In the genomic region with DNA sequence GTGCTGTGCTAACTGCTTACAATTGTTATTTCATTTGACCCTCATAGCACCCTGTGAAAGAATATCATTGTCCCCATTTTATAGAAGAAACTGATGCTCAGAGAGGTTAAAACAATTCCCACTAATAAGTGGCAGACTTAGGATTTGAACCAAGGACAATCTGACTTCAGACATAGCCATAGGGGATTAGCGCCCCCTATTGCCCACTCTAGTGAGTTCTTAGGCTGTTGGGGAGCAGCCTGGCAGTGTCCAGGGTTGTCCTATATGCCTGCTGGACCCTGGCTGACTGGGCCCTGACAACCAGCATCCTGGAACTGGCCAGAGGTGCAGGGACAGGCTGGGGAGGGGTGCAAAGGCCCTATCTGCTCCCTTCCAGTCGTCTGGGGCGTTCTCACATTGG, we compare ENCODE assay signal across 9 cellular contexts. TPM values are rescaled to one million over a fixed set of nuclear protein-coding genes. Genes with fewer than 3 reads are reported as not detected.
DNase-seq lines count a peak whose midpoint lies in the region; ATAC-seq and TF ChIP-seq lines count a peak whose summit lies in the region.
"Had no signal": no experiment of that assay in that cellular context is flagged by ENCODE, and none has a peak within 500 bp of the region (broad histone marks: within the 10 kb centered on the region; RNA-seq: fewer than 3 reads in every experiment).

No MANE protein-coding gene starts in this region.

- no peaks in the 10 kb centered on the region for H3K79me2 ChIP-seq in mesendoderm (ENCODE audit: control insufficient read depth, insufficient read depth, low read length)

- no peak overlapping the region for H3K27ac Mint-ChIP-seq in activated CD8-positive, alpha-beta T cell treated with anti-CD3 and anti-CD28 coated beads, Interleukin-2, amount 10 ng/mL, durations not matched to agents 7 days and 5 days
- no peak overlapping the region for H3K27ac Mint-ChIP-seq in mesothelial cell of epicardium

- H3K9ac ChIP-seq in IMR-90 (ENCODE audit: low read depth, low read length) (no peak overlapping the region), mesendoderm (ENCODE audit: low read length) (no peak overlapping the region)

- POLR2A ChIA-PET in IMR-90 (lab: Charles Lee; ENCODE audit: unreplicated experiment), result interaction anchor here (0.5 kb wide), 1 partner anchor 69 kb away, joined by 13 read pairs; no protein-coding TSS in a partner anchor
- POLR2A ChIA-PET in activated CD8-positive, alpha-beta T cell treated with anti-CD3 and anti-CD28 coated beads, Interleukin-2, amount 10 ng/mL, durations not matched to agents 7 days and 5 days (lab: Charles Lee), result no interaction called here

- H3K9me3 ChIP-seq in IMR-90 (ENCODE audit: control insufficient read depth, insufficient read depth, low read length), result no peaks in the 10 kb centered on the region

- H4K20me1 ChIP-seq in IMR-90 (ENCODE audit: insufficient read depth, low read length), result no peaks in the 10 kb centered on the region

- H2BK120ac ChIP-seq in IMR-90 (ENCODE audit: low read depth, low read length), result no peak overlapping the region
- H2BK120ac ChIP-seq in mesendoderm (ENCODE audit: low read depth, low read length), result no peak overlapping the region

- H4K91ac ChIP-seq in IMR-90 (ENCODE audit: insufficient read depth, low read depth, low read length), result no peak overlapping the region

- H3K4me3 ChIP-seq in IMR-90 (ENCODE audit: insufficient read depth, low read depth, low read length) (no peak overlapping the region), mesendoderm (ENCODE audit: low read length) (no peak overlapping the region)

- H4K8ac ChIP-seq in IMR-90 (ENCODE audit: low read depth in 2 of 2, low read length in 2 of 2) (no peak overlapping the region), mesendoderm (ENCODE audit: low read depth, low read length) (no peak overlapping the region)

- H2BK15ac ChIP-seq in IMR-90 (ENCODE audit: low read depth, low read length) (no peak overlapping the region), mesendoderm (replicated peaks; ENCODE audit: low read depth) (no peak overlapping the region)

- H3K56ac ChIP-seq in IMR-90 (ENCODE audit: extremely low read depth, insufficient read depth, low read length) (no peak overlapping the region), mesendoderm (ENCODE audit: low read length) (no peak overlapping the region)

- H3K23ac ChIP-seq in IMR-90 (ENCODE audit: low read depth, low read length) (no peak overlapping the region), mesendoderm (ENCODE audit: low read length) (no peak overlapping the region)

- dilution Hi-C loops in IMR-90 (cut with HindIII; ENCODE audit: low sequenced_read_pairs, unreplicated experiment), result no loop called here

- no peak overlapping the region for H2BK20ac ChIP-seq in IMR-90 (ENCODE audit: low read depth, low read length)

- TF ChIP-seq CTCF in IMR-90 (conservative IDR thresholded peaks at IDR 0.05; ENCODE audit: low read depth, low read length) (peak; percentile 49), mesothelial cell of epicardium (IDR thresholded peaks at IDR 0.05; ENCODE audit: unreplicated experiment) (no peak)

- H3K4me1 ChIP-seq in IMR-90 (ENCODE audit: control insufficient read depth, insufficient read depth, low read length), result peaks cover 6% of the 10 kb centered on the region
- no peaks in the 10 kb centered on the region for H3K4me1 ChIP-seq in mesendoderm (ENCODE audit: control insufficient read depth, low read depth, low read length)

- H3K9me1 ChIP-seq in IMR-90 (ENCODE audit: insufficient read depth, low read length), result peaks cover 7% of the 10 kb centered on the region

- H2AK5ac ChIP-seq in IMR-90 (ENCODE audit: low read depth, low read length) (no peak overlapping the region), mesendoderm (ENCODE audit: low read length) (no peak overlapping the region)

- TF ChIP-seq RAD21 in IMR-90 (IDR thresholded peaks at IDR 0.05; ENCODE audit: low read length), result peak; percentile 60

- H2BK5ac ChIP-seq in IMR-90 (ENCODE audit: low read depth, low read length, poor library complexity, severe bottlenecking), result no peak overlapping the region
- no peak overlapping the region for H2BK5ac ChIP-seq in mesendoderm (ENCODE audit: low read length)

- no peaks in the 10 kb centered on the region for H3K36me3 ChIP-seq in IMR-90 (ENCODE audit: control insufficient read depth, insufficient read depth, low read length)
- no peaks in the 10 kb centered on the region for H3K36me3 ChIP-seq in mesendoderm (ENCODE audit: control insufficient read depth, insufficient read depth, low read length)

- no peaks in the 10 kb centered on the region for H3K9me3 Mint-ChIP-seq in activated CD8-positive, alpha-beta T cell treated with anti-CD3 and anti-CD28 coated beads, Interleukin-2, amount 10 ng/mL, durations not matched to agents 7 days and 5 days (ENCODE audit: insufficient read depth)
- no peaks in the 10 kb centered on the region for H3K9me3 Mint-ChIP-seq in mesothelial cell of epicardium

- ATAC-seq in IMR-90 (ENCODE audit: low read depth) (peak; percentile 27; the same call in 1 of the 2 replicates), HG03469 (IDR thresholded peaks at IDR 0.05; ENCODE audit: unreplicated experiment) (no peak)
- no peak for ATAC-seq in activated CD8-positive, alpha-beta T cell treated with anti-CD3 and anti-CD28 coated beads, Interleukin-2, amount 10 ng/mL, durations not matched to agents 7 days and 5 days

- H4K5ac ChIP-seq in IMR-90 (ENCODE audit: low read depth, low read length), result no peak overlapping the region
- no peak overlapping the region for H4K5ac ChIP-seq in mesendoderm (ENCODE audit: low read length)

- H3K4me1 Mint-ChIP-seq in activated CD8-positive, alpha-beta T cell treated with anti-CD3 and anti-CD28 coated beads, Interleukin-2, amount 10 ng/mL, durations not matched to agents 7 days and 5 days (ENCODE audit: low read depth), result peaks cover 9% of the 10 kb centered on the region
- no peaks in the 10 kb centered on the region for H3K4me1 Mint-ChIP-seq in mesothelial cell of epicardium

- H3K27me3 Mint-ChIP-seq in activated CD8-positive, alpha-beta T cell treated with anti-CD3 and anti-CD28 coated beads, Interleukin-2, amount 10 ng/mL, durations not matched to agents 7 days and 5 days (ENCODE audit: low read depth), result no peaks in the 10 kb centered on the region
- no peaks in the 10 kb centered on the region for H3K27me3 Mint-ChIP-seq in mesothelial cell of epicardium (ENCODE audit: low read depth)

- H3K79me1 ChIP-seq in IMR-90 (ENCODE audit: low read depth in 1 of 2, low read length in 2 of 2), result no peaks in the 10 kb centered on the region
- H3K79me1 ChIP-seq in mesendoderm (ENCODE audit: low read length), result no peaks in the 10 kb centered on the region

- H3K27me3 ChIP-seq in IMR-90 (ENCODE audit: control insufficient read depth, insufficient read depth, low read length), result no peaks in the 10 kb centered on the region
- H3K27me3 ChIP-seq in mesendoderm (ENCODE audit: insufficient read depth, low read length, poor library complexity), result no peaks in the 10 kb centered on the region

- no peak overlapping the region for H3K14ac ChIP-seq in IMR-90 (replicated peaks; ENCODE audit: low read depth, low read length)

- no peak overlapping the region for H3K18ac ChIP-seq in IMR-90 (ENCODE audit: low read depth, low read length)
- no peak overlapping the region for H3K18ac ChIP-seq in mesendoderm (ENCODE audit: low read length)

- H3K4ac ChIP-seq in IMR-90 (ENCODE audit: low read depth, low read length), result peak overlapping the region; percentile 18; the same call in 1 of the 2 replicates
- H3K4ac ChIP-seq in mesendoderm (ENCODE audit: low read depth, low read length), result no peak overlapping the region

- H3K36me3 Mint-ChIP-seq in activated CD8-positive, alpha-beta T cell treated with anti-CD3 and anti-CD28 coated beads, Interleukin-2, amount 10 ng/mL, durations not matched to agents 7 days and 5 days (ENCODE audit: low read depth), result no peaks in the 10 kb centered on the region
- H3K36me3 Mint-ChIP-seq in mesothelial cell of epicardium, result no peaks in the 10 kb centered on the region

- no peak overlapping the region for H3K4me3 Mint-ChIP-seq in activated CD8-positive, alpha-beta T cell treated with anti-CD3 and anti-CD28 coated beads, Interleukin-2, amount 10 ng/mL, durations not matched to agents 7 days and 5 days
- no peak overlapping the region for H3K4me3 Mint-ChIP-seq in mesothelial cell of epicardium

- WGBS in IMR-90 (ENCODE audit: extremely low coverage in 2 of 2, insufficient read length in 1 of 2), 2 experiments, result no CpG with 5 or more reads among the region's 3 CpGs
- WGBS in mesendoderm (ENCODE audit: extremely low coverage, insufficient coverage, low lambda C conversion rate), result no CpG with 5 or more reads among the region's 3 CpGs

- in situ Hi-C loops in IMR-90 (cut with MboI; ENCODE audit: low sequenced_read_pairs), result loop anchor here (25.0 kb wide), 1 partner anchor 612 kb away; no protein-coding TSS in a partner anchor

- TF ChIP-seq POLR2A in IMR-90 (IDR thresholded peaks at IDR 0.05; ENCODE audit: low read depth, low read length), result no peak

- H3K27ac ChIP-seq in IMR-90 (ENCODE audit: insufficient read depth, low read length) (no peak overlapping the region), mesendoderm (ENCODE audit: low read depth, low read length) (no peak overlapping the region), substantia nigra (ENCODE audit: low read depth, low read length, poor library complexity, severe bottlenecking) (no peak overlapping the region)

- H2AFZ ChIP-seq in IMR-90 (replicated peaks; ENCODE audit: low read length, poor library complexity), result no peak overlapping the region

- no TSS peak for BruUV-seq in IMR-90 (replicated peaks; lab: Mats Ljungman, UMichigan)

- H2AK9ac ChIP-seq in IMR-90 (replicated peaks; ENCODE audit: low read depth, low read length, poor library complexity), result no peak overlapping the region

- H3K4me2 ChIP-seq in IMR-90 (ENCODE audit: low read depth, low read length) (no peak overlapping the region), mesendoderm (ENCODE audit: low read length) (no peak overlapping the region)

- peak; percentile 29 to 33 for DNase-seq in SHP77 (lab: John Stamatoyannopoulos, UW)
- no peak for DNase-seq in SHP77 treated with DMSO at 0.1 percent for 48 hours (lab: John Stamatoyannopoulos, UW)
- peak; percentile 50 for DNase-seq in IMR-90
- DNase-seq in activated CD8-positive, alpha-beta T cell treated with anti-CD3 and anti-CD28 coated beads, Interleukin-2, amount 10 ng/mL, durations not matched to agents 7 days and 5 days, result peak; percentile 37
- peak; percentile 61 for DNase-seq in mesendoderm
- no peak for DNase-seq in mesothelial cell of epicardium (ENCODE audit: low spot score in 2 of 2, unreplicated experiment in 2 of 2)
- DNase-seq in substantia nigra (lab: John Stamatoyannopoulos, UW), result no peak
- DNase-seq: stimulated activated CD4-positive, alpha-beta T cell treated with anti-CD3 and anti-CD28 coated beads, Interleukin-4, amount 100 ng/mL, for 1 hour had no signal

- intact Hi-C loops in IMR-90 (cut with micrococcal nuclease), result loop anchor here (10.0 kb wide), 1 partner anchor 615 kb away; no protein-coding TSS in a partner anchor

- CTCF ChIA-PET in IMR-90 (lab: Yijun Ruan, JAX), result no interaction called here
- CTCF ChIA-PET in activated CD8-positive, alpha-beta T cell treated with anti-CD3 and anti-CD28 coated beads, Interleukin-2, amount 10 ng/mL, durations not matched to agents 7 days and 5 days (lab: Charles Lee), result interaction anchor here (2.5 to 2.6 kb wide), 3 partner anchors 9 to 200 kb away, joined by 16 to 18 read pairs (median 18); partner anchors contain the start of genes DPH3 and OXNAD1

RNA-seq across cellular contexts. Expression of gene DPH3, which starts 15.4 kb away (rescaled TPM):
- total RNA-seq in IMR-90 (2012; rRNA removed) (32.1 and 34.4 TPM in 2 replicates), mesothelial cell of epicardium (15.4 to 19.3 TPM (median 17.2 TPM) in 3 replicates)
- polyA plus RNA-seq in IMR-90 (2012; rRNA removed), result 11.4 and 12.9 TPM in 2 replicates
- 3.8 and 5.9 TPM in 2 replicates for polyA plus RNA-seq in IMR-90 (2012; cell fraction: cytosol; rRNA removed)
- 0.71 and 4.2 TPM in 2 replicates for polyA plus RNA-seq in IMR-90 (2012; cell fraction: nucleus; rRNA removed; ENCODE audit: low replicate concordance)
- 10 to 100 TPM; 18.2 to 20.5 TPM for total RNA-seq in activated CD8-positive, alpha-beta T cell treated with anti-CD3 and anti-CD28 coated beads, Interleukin-2, amount 10 ng/mL, durations not matched to agents 7 days and 5 days
- 34.8 TPM for polyA plus RNA-seq in mesendoderm (2013, experiment 1 of 2)
- polyA plus RNA-seq in mesendoderm (2013, experiment 2 of 2), result 35.0 TPM

RNA-seq across cellular contexts. Expression of gene OXNAD1, which starts 15.7 kb away (rescaled TPM):
- total RNA-seq in IMR-90 (2012; rRNA removed) (11.1 and 11.3 TPM in 2 replicates), mesothelial cell of epicardium (10.6 to 13.2 TPM (median 12.3 TPM) in 3 replicates)
- polyA plus RNA-seq in IMR-90 (2012; rRNA removed), result 5.0 and 6.2 TPM in 2 replicates
- polyA plus RNA-seq in IMR-90 (2012; cell fraction: cytosol; rRNA removed), result 2.7 and 3.5 TPM in 2 replicates
- 2.0 and 4.6 TPM in 2 replicates for polyA plus RNA-seq in IMR-90 (2012; cell fraction: nucleus; rRNA removed; ENCODE audit: low replicate concordance)
- total RNA-seq in activated CD8-positive, alpha-beta T cell treated with anti-CD3 and anti-CD28 coated beads, Interleukin-2, amount 10 ng/mL, durations not matched to agents 7 days and 5 days, result 10 to 100 TPM; 68.2 to 69.1 TPM
- polyA plus RNA-seq in mesendoderm (2013, experiment 1 of 2), result 13.8 TPM
- polyA plus RNA-seq in mesendoderm (2013, experiment 2 of 2), result 13.2 TPM

Comparison
In these comparisons a context has a peak if more than half of its experiments do, and no peak if none do; other contexts are left out.
1. DNase-seq: peak in SHP77 (2 of 2), IMR-90 (single experiment), activated CD8-positive, alpha-beta T cell treated with anti-CD3 and anti-CD28 coated beads, Interleukin-2, amount 10 ng/mL, durations not matched to agents 7 days and 5 days (single experiment) and mesendoderm (single experiment); none in SHP77 treated with DMSO at 0.1 percent for 48 hours (single experiment), mesothelial cell of epicardium (0 of 2) and substantia nigra (0 of 49).